ENCODE assay signal across 10 cellular contexts in genomic region chr17:40367728-40368127, GRCh38. TPM values are rescaled to one million over a fixed set of nuclear protein-coding genes. Genes with fewer than 3 reads are reported as not detected.
"Had no signal": no experiment of that assay in that cellular context is flagged by ENCODE, and none has a peak within 500 bp of the region (broad histone marks: within the 10 kb centered on the region; RNA-seq: fewer than 3 reads in every experiment).

No MANE protein-coding gene starts in this region.

RNA-seq across cellular contexts. Expression of gene GJD3, which starts 3.2 kb away (rescaled TPM):
- total RNA-seq: activated CD8-positive, alpha-beta memory T cell treated with anti-CD3 and anti-CD28 coated beads for 36 hours; activated CD8-positive, alpha-beta T cell treated with anti-CD3 and anti-CD28 coated beads for 36 hours; activated naive CD4-positive, alpha-beta T cell treated with anti-CD3 and anti-CD28 coated beads for 36 hours; activated naive CD4-positive, alpha-beta T cell treated with anti-CD3 and anti-CD28 coated beads, Interleukin-2, amount 50 U/mL, for 72 hours; activated naive CD8-positive, alpha-beta T cell treated with anti-CD3 and anti-CD28 coated beads for 36 hours; ascending aorta; T-cell; T-helper 1 cell treated with Interleukin-12 subunit alpha and Interleukin-12 subunit beta and Interleukin-4 antibody, amounts not matched to agents 30 ng/mL and 1 ng/mL, for 36 hours; T-helper 17 cell; T-helper 2 cell treated with Interferon-gamma antibody and Interleukin-4, amounts not matched to agents 100 ng/mL and 5 ng/mL, for 36 hours had no signal
